Comparison of ENCODE assay signal across 1 cellular context in genomic region chr13:77479326-77479725, GRCh38.
TF ChIP-seq lines count a peak whose summit lies in the region.

No MANE protein-coding gene starts in this region.

TF ChIP-seq in HepG2, 621 proteins besides CTCF, POLR2A, EP300 and RAD21:
- TF ChIP-seq UBTF (CRISPR knock-in tag; IDR thresholded peaks at IDR 0.05) (no peak), IRX3 (CRISPR knock-in tag; IDR thresholded peaks at IDR 0.05; ENCODE audit: borderline replicate concordance, low read depth) (no peak), ZNF839 (CRISPR knock-in tag; IDR thresholded peaks at IDR 0.05; ENCODE audit: borderline replicate concordance) (no peak), ZNF121 (CRISPR knock-in tag; IDR thresholded peaks at IDR 0.05) (peak; percentile 51; the same call in 1 of the 2 replicates), ZFAT (CRISPR knock-in tag; conservative IDR thresholded peaks at IDR 0.05) (no peak), ZFP37 (CRISPR knock-in tag; IDR thresholded peaks at IDR 0.05; ENCODE audit: borderline replicate concordance) (no peak)
